8 cellular contexts compared by ENCODE assay signal in genomic region chr1:179082308-179083030, GRCh38. TPM values are rescaled to one million over a fixed set of nuclear protein-coding genes. Genes with fewer than 3 reads are reported as not detected.
DNase-seq lines count a peak whose midpoint lies in the region; TF ChIP-seq lines count a peak whose summit lies in the region.

No MANE protein-coding gene starts in this region.

- H3K36me3 ChIP-seq in HEK293 (ENCODE audit: control insufficient read depth in 2 of 2, insufficient read depth in 1 of 2, low read length in 2 of 2) (peaks cover 0 to 24% of the 10 kb centered on the region in 2 experiments; a peak in 2 of 3 replicates), endodermal cell (ENCODE audit: control insufficient read depth, insufficient read depth, low read length) (peaks cover 5% of the 10 kb centered on the region), mucosa of stomach (ENCODE audit: control insufficient read depth, insufficient read depth, low read length) (no peaks in the 10 kb centered on the region), subcutaneous abdominal adipose tissue (ENCODE audit: control insufficient read depth in 5 of 5, insufficient read depth in 5 of 5, low read length in 5 of 5) (peaks cover 0 to 24% (median 11%) of the 10 kb centered on the region in 5 donors)

- H3K9me3 Mint-ChIP-seq in endodermal cell, result no peaks in the 10 kb centered on the region

- H3K27ac Mint-ChIP-seq in endodermal cell, result peak overlapping the region; percentile 83

- H3K9ac ChIP-seq in endodermal cell (ENCODE audit: extremely low read depth, low read length, poor library complexity, severe bottlenecking) (peak overlapping the region; percentile 69), mucosa of stomach (ENCODE audit: low read length) (peak overlapping the region; percentile 71), subcutaneous abdominal adipose tissue (ENCODE audit: low read length in 5 of 5) (peak overlapping the region; percentile 66 to 96 (median 88))

- H3K27ac ChIP-seq in HEK293 (ENCODE audit: extremely low read depth, low read depth, low read length) (peak overlapping the region; percentile 82), endodermal cell (ENCODE audit: low read depth, low read length) (no peak overlapping the region), subcutaneous abdominal adipose tissue (ENCODE audit: low read depth, low read length) (peak overlapping the region; percentile 67)

- H3K9me3 ChIP-seq in HEK293 (ENCODE audit: control insufficient read depth, insufficient read depth, low read depth, low read length) (no peaks in the 10 kb centered on the region), endodermal cell (ENCODE audit: control insufficient read depth, low read length) (no peaks in the 10 kb centered on the region), mucosa of stomach (ENCODE audit: control insufficient read depth, low read length) (no peaks in the 10 kb centered on the region), subcutaneous abdominal adipose tissue (ENCODE audit: control insufficient read depth in 5 of 5, low read length in 5 of 5) (no peaks in the 10 kb centered on the region)

- DNase-seq in DMS 273 (lab: John Stamatoyannopoulos, UW; ENCODE audit: unreplicated experiment) (peak; percentile 70), DMS 273 treated with DMSO at 0.1 percent for 48 hours (lab: John Stamatoyannopoulos, UW) (no peak), M059J (ENCODE audit: low read depth) (peak; percentile 48), endodermal cell (peak; percentile 85)
- peak; percentile 6 to 13 for DNase-seq in activated CD4-positive, alpha-beta T cell treated with anti-CD3 and anti-CD28 coated beads, Interleukin-2, amount 50 U/mL, for 24 hours (ENCODE audit: low read depth in 1 of 2, low spot score in 1 of 2)

- CTCF ChIA-PET in HEK293 (lab: Yijun Ruan, JAX), result interaction anchor here (0.5 to 1.5 kb wide), 8 partner anchors 15 to 1175 kb away, joined by 3 to 5 read pairs (median 3); no protein-coding TSS in a partner anchor

- TF ChIP-seq CTCF in HEK293 (tag by site-specific recombination; IDR thresholded peaks at IDR 0.05), result 0 out of 2 replicates have a peak, but pooled peaks have one; percentile 11
- no peak for TF ChIP-seq CTCF in endodermal cell (conservative IDR thresholded peaks at IDR 0.05)

- WGBS in endodermal cell (ENCODE audit: insufficient coverage in 1 of 2, insufficient read length in 1 of 2), 2 experiments, result 0 to 1% methylated on average over 12 to 54 of the region's 54 CpGs

- peaks cover 14% of the 10 kb centered on the region for H3K36me3 Mint-ChIP-seq in endodermal cell (ENCODE audit: low read depth)

- H3K4me1 Mint-ChIP-seq in endodermal cell, result peaks cover 22% of the 10 kb centered on the region

- H3K27me3 ChIP-seq in endodermal cell (ENCODE audit: control insufficient read depth, insufficient read depth, low read length, poor library complexity, severe bottlenecking), result no peaks in the 10 kb centered on the region
- H3K27me3 ChIP-seq in mucosa of stomach (ENCODE audit: control insufficient read depth, insufficient read depth, low read length), result no peaks in the 10 kb centered on the region
- no peaks in the 10 kb centered on the region for H3K27me3 ChIP-seq in subcutaneous abdominal adipose tissue (ENCODE audit: control insufficient read depth in 5 of 5, insufficient read depth in 4 of 5, low read length in 5 of 5)

- H3K4me1 ChIP-seq in HEK293 (ENCODE audit: control insufficient read depth, insufficient read depth, low read length), result no peaks in the 10 kb centered on the region
- H3K4me1 ChIP-seq in endodermal cell (ENCODE audit: control insufficient read depth, insufficient read depth, low read length), result no peaks in the 10 kb centered on the region
- H3K4me1 ChIP-seq in mucosa of stomach (ENCODE audit: control insufficient read depth, insufficient read depth, low read length), result peaks cover 23% of the 10 kb centered on the region
- H3K4me1 ChIP-seq in subcutaneous abdominal adipose tissue (ENCODE audit: control insufficient read depth in 5 of 5, insufficient read depth in 5 of 5, low read length in 5 of 5), result peaks cover 6 to 32% (median 23%) of the 10 kb centered on the region in 5 donors

- H3K27me3 Mint-ChIP-seq in endodermal cell (ENCODE audit: insufficient read depth), result no peaks in the 10 kb centered on the region

- POLR2A ChIA-PET in HEK293 (lab: Yijun Ruan, JAX), result interaction anchor here (0.6 to 2.1 kb wide), 3 partner anchors 9 to 55 kb away, joined by 3 to 15 read pairs (median 4); no protein-coding TSS in a partner anchor

- H3K4me3 Mint-ChIP-seq in endodermal cell, result peak overlapping the region; percentile 78

- peak overlapping the region; percentile 91 for H3K4me3 ChIP-seq in HEK293 (ENCODE audit: low read depth, low read length)
- H3K4me3 ChIP-seq in endodermal cell (ENCODE audit: low read length), result peak overlapping the region; percentile 80
- H3K4me3 ChIP-seq in mucosa of stomach (ENCODE audit: low read length), result peak overlapping the region; percentile 68
- peak overlapping the region; percentile 85 to 92 (median 89) for H3K4me3 ChIP-seq in subcutaneous abdominal adipose tissue (ENCODE audit: low read depth in 1 of 5, low read length in 5 of 5)

TF ChIP-seq in HEK293, 187 proteins besides CTCF, POLR2A, EP300 and RAD21 (continues in another document):
- TF ChIP-seq ZSCAN16 (tag by site-specific recombination; IDR thresholded peaks at IDR 0.05) (0 out of 2 replicates have a peak, but pooled peaks have one; percentile 28), ZBTB26 (tag by site-specific recombination; optimal IDR thresholded peaks at IDR 0.05) (peak; percentile 72), ZNF76 (tag by site-specific recombination; IDR thresholded peaks at IDR 0.05; ENCODE audit: borderline replicate concordance, low read depth) (0 out of 2 replicates have a peak, but pooled peaks have one; percentile 1), ZNF555 (tag by site-specific recombination; conservative IDR thresholded peaks at IDR 0.05) (no peak), GLIS1 (tag by site-specific recombination; IDR thresholded peaks at IDR 0.05) (0 out of 2 replicates have a peak, but pooled peaks have one; percentile 23), GLI4 (tag by site-specific recombination; IDR thresholded peaks at IDR 0.05) (0 out of 2 replicates have a peak, but pooled peaks have one; percentile 14), ZNF518A (tag by site-specific recombination; conservative IDR thresholded peaks at IDR 0.05; ENCODE audit: low read depth) (no peak), GLIS2 (tag by site-specific recombination; IDR thresholded peaks at IDR 0.05) (peak; percentile 71), ZNF488 (tag by site-specific recombination; IDR thresholded peaks at IDR 0.05) (no peak)

RNA-seq across cellular contexts. Expression of gene TOR3A, which starts 0.6 kb away (rescaled TPM):
- total RNA-seq in M059J (2014; rRNA removed; shearing (Covaris generic)), result 20.6 and 52.6 TPM in 2 replicates
- total RNA-seq in endodermal cell, result 10 to 100 TPM; 23.4 to 24.7 TPM
- polyA plus RNA-seq in endodermal cell (2013, experiment 1 of 2), result 13.7 TPM
- polyA plus RNA-seq in endodermal cell (2013, experiment 2 of 2), result 11.6 TPM

RNA-seq across cellular contexts. Expression of gene FAM20B, which starts 56.8 kb away (rescaled TPM):
- total RNA-seq in M059J (2014; rRNA removed; shearing (Covaris generic)), result 27.9 and 43.0 TPM in 2 replicates
- total RNA-seq in endodermal cell, result 10 to 100 TPM; 47.7 to 52.4 TPM
- polyA plus RNA-seq in endodermal cell (2013, experiment 1 of 2), result 30.8 TPM
- 29.6 TPM for polyA plus RNA-seq in endodermal cell (2013, experiment 2 of 2)
